ENCODE assay signal across 10 cellular contexts in the genomic region with DNA sequence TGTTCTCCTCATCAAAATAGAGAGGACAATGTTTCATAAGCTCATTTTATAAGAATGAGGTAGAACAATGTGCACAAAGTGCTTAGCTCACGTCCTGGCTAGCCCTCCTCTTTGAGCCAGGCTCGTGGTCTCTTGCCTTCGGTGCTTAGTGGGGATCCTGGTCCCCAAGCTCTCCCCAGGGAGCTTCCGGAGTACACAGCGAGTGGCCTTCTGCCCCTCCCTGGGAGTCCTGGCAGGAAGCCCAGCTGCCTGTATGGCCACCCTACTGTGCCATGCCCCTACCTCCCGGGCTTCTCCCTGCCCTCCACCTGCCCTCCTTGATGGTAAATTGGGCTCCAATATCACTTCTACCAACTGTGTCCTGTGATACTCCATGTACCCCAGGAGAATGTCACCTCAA. TPM values are rescaled to one million over a fixed set of nuclear protein-coding genes. Genes with fewer than 3 reads are reported as not detected.
DNase-seq lines count a peak whose midpoint lies in the region; TF ChIP-seq lines count a peak whose summit lies in the region.
"Had no signal": no experiment of that assay in that cellular context is flagged by ENCODE, and none has a peak within 500 bp of the region (broad histone marks: within the 10 kb centered on the region; RNA-seq: fewer than 3 reads in every experiment).

No MANE protein-coding gene starts in this region.

- in situ Hi-C loops in HAP-1 (cut with MboI; ENCODE audit: low sequenced_read_pairs), result no loop called here

- no peak overlapping the region for H3K4me3 ChIP-seq in HAP-1

- DNase-seq in COR-L47 (lab: John Stamatoyannopoulos, UW) (peak; percentile 87), nephron progenitor cell (no peak), Ammon's horn (ENCODE audit: low spot score) (no peak), HAP-1 (ENCODE audit: low spot score in 2 of 2) (no peak), T1000 (lab: John Stamatoyannopoulos, UW) (no peak)
- no peak for DNase-seq in activated T-helper 1 cell treated with anti-CD3 and anti-CD28 coated beads, Interleukin-12 subunit alpha, Interleukin-12 subunit beta, Interleukin-2, Interleukin-4 antibody, amounts not matched to agents 30 ng/mL and 10 ng/mL and 1 ng/mL, durations not matched to agents 14 hours and 24 hours and 36 hours (ENCODE audit: low spot score)
- DNase-seq: H9, mesendoderm, SHP77 had no signal

- TF ChIP-seq CTCF in nephron progenitor cell (IDR thresholded peaks at IDR 0.05), result no peak

- no peaks in the 10 kb centered on the region for H3K9me3 ChIP-seq in HAP-1

- no peaks in the 10 kb centered on the region for H3K27me3 ChIP-seq in HAP-1 (ENCODE audit: low read depth)

- H3K36me3 Mint-ChIP-seq in IgD-negative memory B cell, result peaks cover 3% of the 10 kb centered on the region
- H3K36me3 Mint-ChIP-seq in activated T-helper 1 cell treated with anti-CD3 and anti-CD28 coated beads, Interleukin-12 subunit alpha, Interleukin-12 subunit beta, Interleukin-2, Interleukin-4 antibody, amounts not matched to agents 30 ng/mL and 10 ng/mL and 1 ng/mL, durations not matched to agents 14 hours and 24 hours and 36 hours (ENCODE audit: low read depth), result peaks cover 53% of the 10 kb centered on the region
- peaks cover 7% of the 10 kb centered on the region for H3K36me3 Mint-ChIP-seq in nephron progenitor cell (ENCODE audit: low read depth)

- H3K4me1 Mint-ChIP-seq in IgD-negative memory B cell (peaks cover 24 to 31% (median 26%) of the 10 kb centered on the region in 3 donors), nephron progenitor cell (no peaks in the 10 kb centered on the region)
- peaks cover 69% of the 10 kb centered on the region for H3K4me1 Mint-ChIP-seq in activated T-helper 1 cell treated with anti-CD3 and anti-CD28 coated beads, Interleukin-12 subunit alpha, Interleukin-12 subunit beta, Interleukin-2, Interleukin-4 antibody, amounts not matched to agents 30 ng/mL and 10 ng/mL and 1 ng/mL, durations not matched to agents 14 hours and 24 hours and 36 hours (ENCODE audit: low read depth)
- H3K4me1 Mint-ChIP-seq: H9 had no signal

- intact Hi-C loops in activated T-helper 1 cell treated with anti-CD3 and anti-CD28 coated beads, Interleukin-12 subunit alpha, Interleukin-12 subunit beta, Interleukin-2, Interleukin-4 antibody, amounts not matched to agents 30 ng/mL and 10 ng/mL and 1 ng/mL, durations not matched to agents 14 hours and 24 hours and 36 hours (cut with micrococcal nuclease), result loop anchor here (1.0 to 2.0 kb wide), 5 partner anchors 8 to 181 kb away; a partner anchor contains a TSS

- H3K27me3 Mint-ChIP-seq in IgD-negative memory B cell, result peaks cover 2% of the 10 kb centered on the region
- no peaks in the 10 kb centered on the region for H3K27me3 Mint-ChIP-seq in activated T-helper 1 cell treated with anti-CD3 and anti-CD28 coated beads, Interleukin-12 subunit alpha, Interleukin-12 subunit beta, Interleukin-2, Interleukin-4 antibody, amounts not matched to agents 30 ng/mL and 10 ng/mL and 1 ng/mL, durations not matched to agents 14 hours and 24 hours and 36 hours (ENCODE audit: insufficient read depth)
- H3K27me3 Mint-ChIP-seq in nephron progenitor cell (ENCODE audit: low read depth, poor library complexity), result peaks cover 3% of the 10 kb centered on the region

- H3K9me3 Mint-ChIP-seq in IgD-negative memory B cell (no peaks in the 10 kb centered on the region), nephron progenitor cell (no peaks in the 10 kb centered on the region)
- no peaks in the 10 kb centered on the region for H3K9me3 Mint-ChIP-seq in activated T-helper 1 cell treated with anti-CD3 and anti-CD28 coated beads, Interleukin-12 subunit alpha, Interleukin-12 subunit beta, Interleukin-2, Interleukin-4 antibody, amounts not matched to agents 30 ng/mL and 10 ng/mL and 1 ng/mL, durations not matched to agents 14 hours and 24 hours and 36 hours
- H3K9me3 Mint-ChIP-seq: H9 had no signal

- H3K4me3 Mint-ChIP-seq in IgD-negative memory B cell, result peak overlapping the region; percentile 92 to 99 (median 98)
- H3K4me3 Mint-ChIP-seq in activated T-helper 1 cell treated with anti-CD3 and anti-CD28 coated beads, Interleukin-12 subunit alpha, Interleukin-12 subunit beta, Interleukin-2, Interleukin-4 antibody, amounts not matched to agents 30 ng/mL and 10 ng/mL and 1 ng/mL, durations not matched to agents 14 hours and 24 hours and 36 hours, result peak overlapping the region; percentile 98
- no peak overlapping the region for H3K4me3 Mint-ChIP-seq in nephron progenitor cell
- H3K4me3 Mint-ChIP-seq: H9 had no signal

- H3K36me3 ChIP-seq in HAP-1 (replicated peaks), result peaks cover 23% of the 10 kb centered on the region

- H3K27ac Mint-ChIP-seq in IgD-negative memory B cell (peak overlapping the region; percentile 93 to 96 (median 95)), nephron progenitor cell (peak overlapping the region; percentile 51)
- H3K27ac Mint-ChIP-seq in activated T-helper 1 cell treated with anti-CD3 and anti-CD28 coated beads, Interleukin-12 subunit alpha, Interleukin-12 subunit beta, Interleukin-2, Interleukin-4 antibody, amounts not matched to agents 30 ng/mL and 10 ng/mL and 1 ng/mL, durations not matched to agents 14 hours and 24 hours and 36 hours, result peak overlapping the region; percentile 98

- no peaks in the 10 kb centered on the region for H3K4me1 ChIP-seq in HAP-1

RNA-seq across cellular contexts. Expression of a gene that starts 0.9 kb away (rescaled TPM):
- polyA plus RNA-seq in IgD-negative memory B cell, result 167 TPM
- 252 and 258 TPM in 2 replicates for total RNA-seq in activated T-helper 1 cell treated with anti-CD3 and anti-CD28 coated beads, Interleukin-12 subunit alpha, Interleukin-12 subunit beta, Interleukin-2, Interleukin-4 antibody, amounts not matched to agents 30 ng/mL and 10 ng/mL and 1 ng/mL, durations not matched to agents 14 hours and 24 hours and 36 hours

RNA-seq across cellular contexts. Expression of a gene that starts 22.0 kb away (rescaled TPM):
- polyA plus RNA-seq in IgD-negative memory B cell, result 81.8 TPM
- 59.2 and 65.5 TPM in 2 replicates for total RNA-seq in activated T-helper 1 cell treated with anti-CD3 and anti-CD28 coated beads, Interleukin-12 subunit alpha, Interleukin-12 subunit beta, Interleukin-2, Interleukin-4 antibody, amounts not matched to agents 30 ng/mL and 10 ng/mL and 1 ng/mL, durations not matched to agents 14 hours and 24 hours and 36 hours
